ENCODE assay signal across 1 cellular context in the genomic region with DNA sequence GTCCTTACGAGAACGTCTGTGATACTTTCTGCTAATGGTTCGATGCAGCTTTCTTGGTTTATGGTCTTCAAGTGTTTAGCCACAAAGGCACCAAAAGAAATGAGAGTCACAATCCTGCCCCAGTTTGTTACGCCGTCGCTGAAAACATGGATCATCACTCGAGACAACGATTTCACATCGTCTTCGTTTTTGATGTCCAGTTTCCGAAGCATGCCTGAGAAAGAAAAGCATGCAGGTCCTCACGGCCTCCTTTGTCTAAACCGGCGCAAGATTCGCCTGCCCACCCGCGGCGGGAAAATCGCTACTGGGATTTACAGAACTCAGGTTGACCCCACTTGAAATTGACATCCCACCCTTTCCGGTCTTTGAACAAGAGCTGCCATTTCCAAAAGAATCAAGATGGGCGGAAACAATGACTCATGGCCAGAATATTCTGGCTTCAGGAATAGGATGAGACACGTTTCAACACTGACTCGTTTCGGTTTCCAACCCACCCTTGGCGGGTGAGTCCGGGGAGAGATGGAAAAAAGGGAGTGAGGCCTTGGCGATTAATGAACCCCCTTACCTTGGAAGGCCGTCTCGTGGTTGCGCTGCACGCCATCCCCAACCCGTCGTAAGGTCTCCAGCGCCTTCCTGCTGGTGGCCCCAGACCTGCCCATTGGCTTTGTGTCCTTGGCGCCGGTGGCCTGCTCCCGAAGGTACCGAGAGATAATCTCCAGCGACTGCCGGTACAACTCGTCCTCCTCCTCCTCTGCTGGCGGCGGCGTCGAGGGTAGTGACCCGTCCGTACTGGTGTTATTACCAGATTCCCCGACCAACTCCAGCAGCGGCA.
TF ChIP-seq lines count a peak whose summit lies in the region.

No MANE protein-coding gene starts in this region.

TF ChIP-seq in HepG2, 621 proteins besides CTCF, POLR2A, EP300 and RAD21 (continued from another document and continues in another):
- TF ChIP-seq, protein P1, sequence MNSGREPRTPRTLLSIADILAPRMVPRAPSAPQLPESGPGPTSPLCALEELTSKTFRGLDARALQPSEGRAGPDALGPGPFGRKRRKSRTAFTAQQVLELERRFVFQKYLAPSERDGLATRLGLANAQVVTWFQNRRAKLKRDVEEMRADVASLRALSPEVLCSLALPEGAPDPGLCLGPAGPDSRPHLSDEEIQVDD (CRISPR knock-in tag; IDR thresholded peaks at IDR 0.05; ENCODE audit: borderline replicate concordance) = 0 out of 2 replicates have a peak, but pooled peaks have one; percentile 4
- TF ChIP-seq ZNF138 (CRISPR knock-in tag; IDR thresholded peaks at IDR 0.05; ENCODE audit: low read depth) = no peak
- 0 out of 2 replicates have a peak, but pooled peaks have one; percentile 22 for TF ChIP-seq ZNF550 (CRISPR knock-in tag; IDR thresholded peaks at IDR 0.05; ENCODE audit: borderline replicate concordance)
- TF ChIP-seq NR1H2 (CRISPR knock-in tag; IDR thresholded peaks at IDR 0.05; ENCODE audit: borderline replicate concordance, low read depth) = no peak
- TF ChIP-seq MAFK (conservative IDR thresholded peaks at IDR 0.05 in 1 of 2, IDR thresholded peaks at IDR 0.05 in 1 of 2; ENCODE audit: low read length in 2 of 2) = no peak
- no peak for TF ChIP-seq ZNF777 (CRISPR knock-in tag; IDR thresholded peaks at IDR 0.05)
- no peak for TF ChIP-seq ZNF441 (CRISPR knock-in tag; IDR thresholded peaks at IDR 0.05; ENCODE audit: borderline replicate concordance)
- peak; percentile 66 for TF ChIP-seq U2AF1 (optimal IDR thresholded peaks at IDR 0.05; ENCODE audit: low read depth, low read length)
- TF ChIP-seq NFATC3 (CRISPR knock-in tag; IDR thresholded peaks at IDR 0.05) = no peak
- TF ChIP-seq POLR2AphosphoS5 (IDR thresholded peaks at IDR 0.05; ENCODE audit: low read depth, low read length) = peak; percentile 21
- TF ChIP-seq, protein P2, sequence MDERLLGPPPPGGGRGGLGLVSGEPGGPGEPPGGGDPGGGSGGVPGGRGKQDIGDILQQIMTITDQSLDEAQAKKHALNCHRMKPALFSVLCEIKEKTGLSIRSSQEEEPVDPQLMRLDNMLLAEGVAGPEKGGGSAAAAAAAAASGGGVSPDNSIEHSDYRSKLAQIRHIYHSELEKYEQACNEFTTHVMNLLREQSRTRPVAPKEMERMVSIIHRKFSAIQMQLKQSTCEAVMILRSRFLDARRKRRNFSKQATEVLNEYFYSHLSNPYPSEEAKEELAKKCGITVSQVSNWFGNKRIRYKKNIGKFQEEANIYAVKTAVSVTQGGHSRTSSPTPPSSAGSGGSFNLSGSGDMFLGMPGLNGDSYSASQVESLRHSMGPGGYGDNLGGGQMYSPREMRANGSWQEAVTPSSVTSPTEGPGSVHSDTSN (CRISPR knock-in tag; IDR thresholded peaks at IDR 0.05) = no peak
- no peak for TF ChIP-seq DR1 (CRISPR knock-in tag; IDR thresholded peaks at IDR 0.05)
- TF ChIP-seq, protein P3, sequence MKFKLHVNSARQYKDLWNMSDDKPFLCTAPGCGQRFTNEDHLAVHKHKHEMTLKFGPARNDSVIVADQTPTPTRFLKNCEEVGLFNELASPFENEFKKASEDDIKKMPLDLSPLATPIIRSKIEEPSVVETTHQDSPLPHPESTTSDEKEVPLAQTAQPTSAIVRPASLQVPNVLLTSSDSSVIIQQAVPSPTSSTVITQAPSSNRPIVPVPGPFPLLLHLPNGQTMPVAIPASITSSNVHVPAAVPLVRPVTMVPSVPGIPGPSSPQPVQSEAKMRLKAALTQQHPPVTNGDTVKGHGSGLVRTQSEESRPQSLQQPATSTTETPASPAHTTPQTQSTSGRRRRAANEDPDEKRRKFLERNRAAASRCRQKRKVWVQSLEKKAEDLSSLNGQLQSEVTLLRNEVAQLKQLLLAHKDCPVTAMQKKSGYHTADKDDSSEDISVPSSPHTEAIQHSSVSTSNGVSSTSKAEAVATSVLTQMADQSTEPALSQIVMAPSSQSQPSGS (CRISPR knock-in tag; IDR thresholded peaks at IDR 0.05) = 0 out of 2 replicates have a peak, but pooled peaks have one; percentile 16
- no peak for TF ChIP-seq TOE1 (CRISPR knock-in tag; IDR thresholded peaks at IDR 0.05)
- peak; percentile 62 for TF ChIP-seq RBM22 (optimal IDR thresholded peaks at IDR 0.05; ENCODE audit: low read length)
- TF ChIP-seq ZNF256 (CRISPR knock-in tag; conservative IDR thresholded peaks at IDR 0.05) = no peak
- no peak for TF ChIP-seq LCORL (IDR thresholded peaks at IDR 0.05)
- no peak for TF ChIP-seq LCORL (CRISPR knock-in tag; IDR thresholded peaks at IDR 0.05)
- no peak for TF ChIP-seq ZNF558 (CRISPR knock-in tag; IDR thresholded peaks at IDR 0.05; ENCODE audit: borderline replicate concordance)
- TF ChIP-seq SP4 (CRISPR knock-in tag; IDR thresholded peaks at IDR 0.05) = no peak
- TF ChIP-seq SRSF1 (optimal IDR thresholded peaks at IDR 0.05; ENCODE audit: low read depth, low read length) = peak; percentile 11
- TF ChIP-seq GFI1 (CRISPR knock-in tag; IDR thresholded peaks at IDR 0.05; ENCODE audit: borderline replicate concordance) = no peak
- no peak for TF ChIP-seq KDM4B (CRISPR knock-in tag; IDR thresholded peaks at IDR 0.05)
- 0 out of 2 replicates have a peak, but pooled peaks have one; percentile 17 for TF ChIP-seq IRF2 (CRISPR knock-in tag; IDR thresholded peaks at IDR 0.05)
- TF ChIP-seq, protein P4, sequence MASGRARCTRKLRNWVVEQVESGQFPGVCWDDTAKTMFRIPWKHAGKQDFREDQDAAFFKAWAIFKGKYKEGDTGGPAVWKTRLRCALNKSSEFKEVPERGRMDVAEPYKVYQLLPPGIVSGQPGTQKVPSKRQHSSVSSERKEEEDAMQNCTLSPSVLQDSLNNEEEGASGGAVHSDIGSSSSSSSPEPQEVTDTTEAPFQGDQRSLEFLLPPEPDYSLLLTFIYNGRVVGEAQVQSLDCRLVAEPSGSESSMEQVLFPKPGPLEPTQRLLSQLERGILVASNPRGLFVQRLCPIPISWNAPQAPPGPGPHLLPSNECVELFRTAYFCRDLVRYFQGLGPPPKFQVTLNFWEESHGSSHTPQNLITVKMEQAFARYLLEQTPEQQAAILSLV (CRISPR knock-in tag; IDR thresholded peaks at IDR 0.05; ENCODE audit: borderline replicate concordance) = no peak
- TF ChIP-seq ZNF660 (CRISPR knock-in tag; IDR thresholded peaks at IDR 0.05; ENCODE audit: borderline replicate concordance, low read depth) = no peak
- TF ChIP-seq, protein P5, sequence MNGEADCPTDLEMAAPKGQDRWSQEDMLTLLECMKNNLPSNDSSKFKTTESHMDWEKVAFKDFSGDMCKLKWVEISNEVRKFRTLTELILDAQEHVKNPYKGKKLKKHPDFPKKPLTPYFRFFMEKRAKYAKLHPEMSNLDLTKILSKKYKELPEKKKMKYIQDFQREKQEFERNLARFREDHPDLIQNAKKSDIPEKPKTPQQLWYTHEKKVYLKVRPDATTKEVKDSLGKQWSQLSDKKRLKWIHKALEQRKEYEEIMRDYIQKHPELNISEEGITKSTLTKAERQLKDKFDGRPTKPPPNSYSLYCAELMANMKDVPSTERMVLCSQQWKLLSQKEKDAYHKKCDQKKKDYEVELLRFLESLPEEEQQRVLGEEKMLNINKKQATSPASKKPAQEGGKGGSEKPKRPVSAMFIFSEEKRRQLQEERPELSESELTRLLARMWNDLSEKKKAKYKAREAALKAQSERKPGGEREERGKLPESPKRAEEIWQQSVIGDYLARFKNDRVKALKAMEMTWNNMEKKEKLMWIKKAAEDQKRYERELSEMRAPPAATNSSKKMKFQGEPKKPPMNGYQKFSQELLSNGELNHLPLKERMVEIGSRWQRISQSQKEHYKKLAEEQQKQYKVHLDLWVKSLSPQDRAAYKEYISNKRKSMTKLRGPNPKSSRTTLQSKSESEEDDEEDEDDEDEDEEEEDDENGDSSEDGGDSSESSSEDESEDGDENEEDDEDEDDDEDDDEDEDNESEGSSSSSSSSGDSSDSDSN (CRISPR knock-in tag; IDR thresholded peaks at IDR 0.05) = 0 out of 2 replicates have a peak, but pooled peaks have one; percentile 68
- TF ChIP-seq RBM39 (IDR thresholded peaks at IDR 0.05; ENCODE audit: low read depth, low read length, poor library complexity, severe bottlenecking) = no peak
- TF ChIP-seq, protein P6, sequence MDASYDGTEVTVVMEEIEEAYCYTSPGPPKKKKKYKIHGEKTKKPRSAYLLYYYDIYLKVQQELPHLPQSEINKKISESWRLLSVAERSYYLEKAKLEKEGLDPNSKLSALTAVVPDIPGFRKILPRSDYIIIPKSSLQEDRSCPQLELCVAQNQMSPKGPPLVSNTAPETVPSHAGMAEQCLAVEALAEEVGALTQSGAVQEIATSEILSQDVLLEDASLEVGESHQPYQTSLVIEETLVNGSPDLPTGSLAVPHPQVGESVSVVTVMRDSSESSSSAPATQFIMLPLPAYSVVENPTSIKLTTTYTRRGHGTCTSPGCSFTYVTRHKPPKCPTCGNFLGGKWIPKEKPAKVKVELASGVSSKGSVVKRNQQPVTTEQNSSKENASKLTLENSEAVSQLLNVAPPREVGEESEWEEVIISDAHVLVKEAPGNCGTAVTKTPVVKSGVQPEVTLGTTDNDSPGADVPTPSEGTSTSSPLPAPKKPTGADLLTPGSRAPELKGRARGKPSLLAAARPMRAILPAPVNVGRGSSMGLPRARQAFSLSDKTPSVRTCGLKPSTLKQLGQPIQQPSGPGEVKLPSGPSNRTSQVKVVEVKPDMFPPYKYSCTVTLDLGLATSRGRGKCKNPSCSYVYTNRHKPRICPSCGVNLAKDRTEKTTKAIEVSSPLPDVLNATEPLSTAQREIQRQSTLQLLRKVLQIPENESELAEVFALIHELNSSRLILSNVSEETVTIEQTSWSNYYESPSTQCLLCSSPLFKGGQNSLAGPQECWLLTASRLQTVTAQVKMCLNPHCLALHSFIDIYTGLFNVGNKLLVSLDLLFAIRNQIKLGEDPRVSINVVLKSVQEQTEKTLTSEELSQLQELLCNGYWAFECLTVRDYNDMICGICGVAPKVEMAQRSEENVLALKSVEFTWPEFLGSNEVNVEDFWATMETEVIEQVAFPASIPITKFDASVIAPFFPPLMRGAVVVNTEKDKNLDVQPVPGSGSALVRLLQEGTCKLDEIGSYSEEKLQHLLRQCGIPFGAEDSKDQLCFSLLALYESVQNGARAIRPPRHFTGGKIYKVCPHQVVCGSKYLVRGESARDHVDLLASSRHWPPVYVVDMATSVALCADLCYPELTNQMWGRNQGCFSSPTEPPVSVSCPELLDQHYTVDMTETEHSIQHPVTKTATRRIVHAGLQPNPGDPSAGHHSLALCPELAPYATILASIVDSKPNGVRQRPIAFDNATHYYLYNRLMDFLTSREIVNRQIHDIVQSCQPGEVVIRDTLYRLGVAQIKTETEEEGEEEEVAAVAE (CRISPR knock-in tag; IDR thresholded peaks at IDR 0.05; ENCODE audit: borderline replicate concordance) = no peak
- TF ChIP-seq ZNF549 (CRISPR knock-in tag; IDR thresholded peaks at IDR 0.05) = no peak
- TF ChIP-seq ZNF678 (CRISPR knock-in tag; IDR thresholded peaks at IDR 0.05) = no peak
- TF ChIP-seq, protein P7, sequence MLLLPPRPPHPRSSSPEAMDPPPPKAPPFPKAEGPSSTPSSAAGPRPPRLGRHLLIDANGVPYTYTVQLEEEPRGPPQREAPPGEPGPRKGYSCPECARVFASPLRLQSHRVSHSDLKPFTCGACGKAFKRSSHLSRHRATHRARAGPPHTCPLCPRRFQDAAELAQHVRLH (CRISPR knock-in tag; IDR thresholded peaks at IDR 0.05; ENCODE audit: borderline replicate concordance, low read depth) = no peak
- no peak for TF ChIP-seq EHMT2 (IDR thresholded peaks at IDR 0.05; ENCODE audit: borderline replicate concordance, low read depth, low read length)
- TF ChIP-seq ZNF501 (CRISPR knock-in tag; IDR thresholded peaks at IDR 0.05) = peak; percentile 72; the same call in 1 of the 2 replicates
- TF ChIP-seq, protein P8, sequence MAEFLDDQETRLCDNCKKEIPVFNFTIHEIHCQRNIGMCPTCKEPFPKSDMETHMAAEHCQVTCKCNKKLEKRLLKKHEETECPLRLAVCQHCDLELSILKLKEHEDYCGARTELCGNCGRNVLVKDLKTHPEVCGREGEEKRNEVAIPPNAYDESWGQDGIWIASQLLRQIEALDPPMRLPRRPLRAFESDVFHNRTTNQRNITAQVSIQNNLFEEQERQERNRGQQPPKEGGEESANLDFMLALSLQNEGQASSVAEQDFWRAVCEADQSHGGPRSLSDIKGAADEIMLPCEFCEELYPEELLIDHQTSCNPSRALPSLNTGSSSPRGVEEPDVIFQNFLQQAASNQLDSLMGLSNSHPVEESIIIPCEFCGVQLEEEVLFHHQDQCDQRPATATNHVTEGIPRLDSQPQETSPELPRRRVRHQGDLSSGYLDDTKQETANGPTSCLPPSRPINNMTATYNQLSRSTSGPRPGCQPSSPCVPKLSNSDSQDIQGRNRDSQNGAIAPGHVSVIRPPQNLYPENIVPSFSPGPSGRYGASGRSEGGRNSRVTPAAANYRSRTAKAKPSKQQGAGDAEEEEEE (CRISPR knock-in tag; IDR thresholded peaks at IDR 0.05; ENCODE audit: borderline replicate concordance) = no peak
- no peak for TF ChIP-seq NR2F1 (CRISPR knock-in tag; IDR thresholded peaks at IDR 0.05)
- TF ChIP-seq ZNF124 (CRISPR knock-in tag; IDR thresholded peaks at IDR 0.05) = no peak
- TF ChIP-seq KLF12 (CRISPR knock-in tag; IDR thresholded peaks at IDR 0.05; ENCODE audit: borderline replicate concordance) = 0 out of 2 replicates have a peak, but pooled peaks have one; percentile 11
- TF ChIP-seq FOXO1 (CRISPR knock-in tag; IDR thresholded peaks at IDR 0.05) = no peak
- no peak for TF ChIP-seq ATF1 (CRISPR knock-in tag; IDR thresholded peaks at IDR 0.05)
- no peak for TF ChIP-seq ZNF260 (CRISPR knock-in tag; IDR thresholded peaks at IDR 0.05; ENCODE audit: borderline replicate concordance, low read depth)
- peak; percentile 12 for TF ChIP-seq XRCC5 (optimal IDR thresholded peaks at IDR 0.05; ENCODE audit: low read length)
- TF ChIP-seq ZNF670 (CRISPR knock-in tag; IDR thresholded peaks at IDR 0.05; ENCODE audit: borderline replicate concordance) = no peak
- TF ChIP-seq ZNF230 (CRISPR knock-in tag; IDR thresholded peaks at IDR 0.05) = no peak
- TF ChIP-seq ZNF546 (CRISPR knock-in tag; conservative IDR thresholded peaks at IDR 0.05) = no peak
- TF ChIP-seq SP140L (CRISPR knock-in tag; IDR thresholded peaks at IDR 0.05; ENCODE audit: borderline replicate concordance) = no peak
- TF ChIP-seq, protein P9, sequence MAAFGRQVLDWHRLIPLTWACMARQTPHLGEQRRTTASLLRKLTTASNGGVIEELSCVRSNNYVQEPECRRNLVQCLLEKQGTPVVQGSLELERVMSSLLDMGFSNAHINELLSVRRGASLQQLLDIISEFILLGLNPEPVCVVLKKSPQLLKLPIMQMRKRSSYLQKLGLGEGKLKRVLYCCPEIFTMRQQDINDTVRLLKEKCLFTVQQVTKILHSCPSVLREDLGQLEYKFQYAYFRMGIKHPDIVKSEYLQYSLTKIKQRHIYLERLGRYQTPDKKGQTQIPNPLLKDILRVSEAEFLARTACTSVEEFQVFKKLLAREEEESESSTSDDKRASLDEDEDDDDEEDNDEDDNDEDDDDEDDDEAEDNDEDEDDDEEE (CRISPR knock-in tag; IDR thresholded peaks at IDR 0.05) = no peak
- TF ChIP-seq MYNN (CRISPR knock-in tag; IDR thresholded peaks at IDR 0.05; ENCODE audit: low read depth) = no peak
- no peak for TF ChIP-seq SMYD3 (CRISPR knock-in tag; IDR thresholded peaks at IDR 0.05)
- TF ChIP-seq, protein P10, sequence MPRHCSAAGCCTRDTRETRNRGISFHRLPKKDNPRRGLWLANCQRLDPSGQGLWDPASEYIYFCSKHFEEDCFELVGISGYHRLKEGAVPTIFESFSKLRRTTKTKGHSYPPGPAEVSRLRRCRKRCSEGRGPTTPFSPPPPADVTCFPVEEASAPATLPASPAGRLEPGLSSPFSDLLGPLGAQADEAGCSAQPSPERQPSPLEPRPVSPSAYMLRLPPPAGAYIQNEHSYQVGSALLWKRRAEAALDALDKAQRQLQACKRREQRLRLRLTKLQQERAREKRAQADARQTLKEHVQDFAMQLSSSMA (CRISPR knock-in tag; IDR thresholded peaks at IDR 0.05) = no peak
- TF ChIP-seq SP1 (IDR thresholded peaks at IDR 0.05) = no peak
- TF ChIP-seq SP1 (CRISPR knock-in tag; IDR thresholded peaks at IDR 0.05) = no peak
- no peak for TF ChIP-seq ZSCAN20 (CRISPR knock-in tag; IDR thresholded peaks at IDR 0.05; ENCODE audit: borderline replicate concordance)
- TF ChIP-seq RFXANK (CRISPR knock-in tag; IDR thresholded peaks at IDR 0.05) = no peak
